Comparison of ENCODE assay signal across 8 cellular contexts in the genomic region with DNA sequence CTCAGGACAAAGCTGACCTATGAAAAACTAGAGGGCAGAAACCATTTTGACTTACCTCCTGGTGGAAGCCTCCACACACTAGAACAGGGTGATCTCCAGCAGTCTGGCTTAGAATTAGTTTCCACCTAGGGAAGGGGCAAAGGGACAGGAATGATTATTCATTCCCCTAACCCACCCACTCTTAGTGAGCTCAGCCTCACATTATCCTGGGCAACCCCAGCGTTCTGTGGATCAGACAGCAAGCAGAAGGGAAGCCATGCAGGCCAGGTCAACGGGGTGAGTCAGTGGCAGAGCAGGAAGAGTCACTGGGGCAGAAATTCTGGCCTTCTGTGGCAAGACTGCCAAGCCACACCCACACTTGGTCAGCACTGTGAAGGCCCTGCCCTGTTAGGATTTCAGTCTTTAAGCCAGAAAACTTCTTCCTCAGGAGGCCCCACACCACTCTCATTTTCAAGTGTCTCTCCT. TPM values are rescaled to one million over a fixed set of nuclear protein-coding genes. Genes with fewer than 3 reads are reported as not detected.
DNase-seq lines count a peak whose midpoint lies in the region; ATAC-seq lines count a peak whose summit lies in the region.

No MANE protein-coding gene starts in this region.

- no peaks in the 10 kb centered on the region for H3K9me3 ChIP-seq in CD8-positive, alpha-beta memory T cell (ENCODE audit: low read length)

- H3K4me3 ChIP-seq in CD8-positive, alpha-beta memory T cell (ENCODE audit: low read length): no peak overlapping the region

- H3K36me3 ChIP-seq in CD8-positive, alpha-beta memory T cell (ENCODE audit: insufficient read depth, low read length): no peaks in the 10 kb centered on the region

- H3K36me3 Mint-ChIP-seq in T-helper 2 cell treated with Interferon-gamma antibody and Interleukin-4, amounts not matched to agents 5 μg/mL and 100 μg/mL, for 36 hours (ENCODE audit: low read depth): peaks cover 27% of the 10 kb centered on the region
- H3K36me3 Mint-ChIP-seq in activated CD4-positive, alpha-beta memory T cell treated with anti-CD3 and anti-CD28 coated beads, Interleukin-2, amount 10 ng/mL, durations not matched to agents 7 days and 5 days (ENCODE audit: low read depth): peaks cover 59% of the 10 kb centered on the region
- peaks cover 4 to 24% (median 8%) of the 10 kb centered on the region in 3 donors for H3K36me3 Mint-ChIP-seq in CD8-positive, alpha-beta memory T cell

- peaks cover 45% of the 10 kb centered on the region for H3K4me1 Mint-ChIP-seq in T-helper 2 cell treated with Interferon-gamma antibody and Interleukin-4, amounts not matched to agents 5 μg/mL and 100 μg/mL, for 36 hours (ENCODE audit: low read depth)
- H3K4me1 Mint-ChIP-seq in activated CD4-positive, alpha-beta memory T cell treated with anti-CD3 and anti-CD28 coated beads, Interleukin-2, amount 10 ng/mL, durations not matched to agents 7 days and 5 days: peaks cover 66% of the 10 kb centered on the region
- peaks cover 15 to 24% (median 23%) of the 10 kb centered on the region in 3 donors for H3K4me1 Mint-ChIP-seq in CD8-positive, alpha-beta memory T cell

- no peaks in the 10 kb centered on the region for H3K27me3 Mint-ChIP-seq in T-helper 2 cell treated with Interferon-gamma antibody and Interleukin-4, amounts not matched to agents 5 μg/mL and 100 μg/mL, for 36 hours (ENCODE audit: low read depth)
- no peaks in the 10 kb centered on the region for H3K27me3 Mint-ChIP-seq in activated CD4-positive, alpha-beta memory T cell treated with anti-CD3 and anti-CD28 coated beads, Interleukin-2, amount 10 ng/mL, durations not matched to agents 7 days and 5 days
- no peaks in the 10 kb centered on the region for H3K27me3 Mint-ChIP-seq in CD8-positive, alpha-beta memory T cell

- POLR2A ChIA-PET in activated CD4-positive, alpha-beta memory T cell treated with anti-CD3 and anti-CD28 coated beads, Interleukin-2, amount 10 ng/mL, durations not matched to agents 7 days and 5 days (lab: Charles Lee): interaction anchor here (1.1 to 2.2 kb wide), 3 partner anchors 10 to 32 kb away, joined by 3 to 5 read pairs (median 5); a partner anchor contains a TSS
- POLR2A ChIA-PET in CD8-positive, alpha-beta memory T cell (lab: Charles Lee): no interaction called here

- DNase-seq in T-helper 2 cell treated with Interferon-gamma antibody and Interleukin-4, amounts not matched to agents 5 μg/mL and 100 μg/mL, for 36 hours (ENCODE audit: low spot score): peak; percentile 21
- DNase-seq in T-helper 2 cell (no peak), HT1080 (ENCODE audit: low read depth) (peak; percentile 84), Right ventricle myocardium superior (peak; percentile 89), posterior cingulate gyrus (peak in 7 of 10 donors; percentile 20 to 84 (median 33)), COR-L47 (lab: John Stamatoyannopoulos, UW) (no peak)
- no peak for DNase-seq in activated CD4-positive, alpha-beta memory T cell treated with anti-CD3 and anti-CD28 coated beads, Interleukin-2, amount 10 ng/mL, durations not matched to agents 7 days and 5 days
- no peak for DNase-seq in CD8-positive, alpha-beta memory T cell

- ATAC-seq in Right ventricle myocardium superior (ENCODE audit: poor library complexity): peak; percentile 97

- no peak overlapping the region for H3K4me3 Mint-ChIP-seq in T-helper 2 cell treated with Interferon-gamma antibody and Interleukin-4, amounts not matched to agents 5 μg/mL and 100 μg/mL, for 36 hours
- H3K4me3 Mint-ChIP-seq in activated CD4-positive, alpha-beta memory T cell treated with anti-CD3 and anti-CD28 coated beads, Interleukin-2, amount 10 ng/mL, durations not matched to agents 7 days and 5 days: no peak overlapping the region
- H3K4me3 Mint-ChIP-seq in CD8-positive, alpha-beta memory T cell: no peak overlapping the region

- H3K27ac Mint-ChIP-seq in T-helper 2 cell treated with Interferon-gamma antibody and Interleukin-4, amounts not matched to agents 5 μg/mL and 100 μg/mL, for 36 hours: peak overlapping the region; percentile 34
- peak overlapping the region; percentile 53 for H3K27ac Mint-ChIP-seq in activated CD4-positive, alpha-beta memory T cell treated with anti-CD3 and anti-CD28 coated beads, Interleukin-2, amount 10 ng/mL, durations not matched to agents 7 days and 5 days
- peak overlapping the region in 3 of 8 donors; percentile 33 to 83 (median 63) for H3K27ac Mint-ChIP-seq in CD8-positive, alpha-beta memory T cell

- CTCF ChIA-PET in activated CD4-positive, alpha-beta memory T cell treated with anti-CD3 and anti-CD28 coated beads, Interleukin-2, amount 10 ng/mL, durations not matched to agents 7 days and 5 days (lab: Charles Lee): interaction anchor here (0.6 kb wide), 1 partner anchor 44 kb away, joined by 3 read pairs; no protein-coding TSS in a partner anchor
- CTCF ChIA-PET in CD8-positive, alpha-beta memory T cell (lab: Charles Lee): no interaction called here

- H3K4me1 ChIP-seq in CD8-positive, alpha-beta memory T cell (ENCODE audit: insufficient read depth, low read length): peaks cover 5% of the 10 kb centered on the region

- H3K9me3 Mint-ChIP-seq in T-helper 2 cell treated with Interferon-gamma antibody and Interleukin-4, amounts not matched to agents 5 μg/mL and 100 μg/mL, for 36 hours: no peaks in the 10 kb centered on the region
- H3K9me3 Mint-ChIP-seq in activated CD4-positive, alpha-beta memory T cell treated with anti-CD3 and anti-CD28 coated beads, Interleukin-2, amount 10 ng/mL, durations not matched to agents 7 days and 5 days: no peaks in the 10 kb centered on the region
- no peaks in the 10 kb centered on the region for H3K9me3 Mint-ChIP-seq in CD8-positive, alpha-beta memory T cell

- intact Hi-C loops in Right ventricle myocardium superior (cut with DNase I) (no loop called here), posterior cingulate gyrus (cut with DNase I) (no loop called here)

- H3K27me3 ChIP-seq in CD8-positive, alpha-beta memory T cell (ENCODE audit: insufficient read depth, low read length, poor library complexity, severe bottlenecking): no peaks in the 10 kb centered on the region

- H3K27ac ChIP-seq in CD8-positive, alpha-beta memory T cell (ENCODE audit: low read depth, low read length): no peak overlapping the region

RNA-seq across cellular contexts. Expression of a gene that starts 10.5 kb away (rescaled TPM):
- 96.8 and 104 TPM in 2 replicates for total RNA-seq in HT1080 (2014; rRNA removed; shearing (Covaris generic))
- 35.8 and 42.1 TPM in 2 replicates for polyA plus RNA-seq in HT1080 (2015; cell fraction: cytosol; rRNA removed)
- polyA plus RNA-seq in HT1080 (2015; cell fraction: nucleus; rRNA removed): 156 and 181 TPM in 2 replicates
- total RNA-seq in activated CD4-positive, alpha-beta memory T cell treated with anti-CD3 and anti-CD28 coated beads, Interleukin-2, amount 10 ng/mL, durations not matched to agents 7 days and 5 days: 100 to 1,000 TPM; 200 to 201 TPM
- total RNA-seq in Right ventricle myocardium superior: 75.0 TPM
- total RNA-seq in CD8-positive, alpha-beta memory T cell: 100 to 1,000 TPM; 106 to 110 TPM
- 73.5 TPM for polyA plus RNA-seq in CD8-positive, alpha-beta memory T cell

RNA-seq across cellular contexts. Expression of a gene that starts 10.8 kb away (rescaled TPM):
- total RNA-seq in HT1080 (2014; rRNA removed; shearing (Covaris generic)): 10.8 and 11.1 TPM in 2 replicates
- 6.5 and 7.1 TPM in 2 replicates for polyA plus RNA-seq in HT1080 (2015; cell fraction: cytosol; rRNA removed)
- polyA plus RNA-seq in HT1080 (2015; cell fraction: nucleus; rRNA removed): 3.3 and 4.8 TPM in 2 replicates
- 1 to 10 TPM; 5.9 to 7.1 TPM for total RNA-seq in activated CD4-positive, alpha-beta memory T cell treated with anti-CD3 and anti-CD28 coated beads, Interleukin-2, amount 10 ng/mL, durations not matched to agents 7 days and 5 days
- 6.4 TPM for total RNA-seq in Right ventricle myocardium superior
- total RNA-seq in CD8-positive, alpha-beta memory T cell: 1 to 10 TPM; 8.2 to 8.9 TPM
- polyA plus RNA-seq in CD8-positive, alpha-beta memory T cell: 2.6 TPM

RNA-seq across cellular contexts. Expression of a gene that starts 33.3 kb away (rescaled TPM):
- 177 and 212 TPM in 2 replicates for total RNA-seq in HT1080 (2014; rRNA removed; shearing (Covaris generic))
- 149 and 184 TPM in 2 replicates for polyA plus RNA-seq in HT1080 (2015; cell fraction: cytosol; rRNA removed)
- polyA plus RNA-seq in HT1080 (2015; cell fraction: nucleus; rRNA removed): 53.4 and 65.5 TPM in 2 replicates
- 10 to 100 TPM; 72.7 to 76.9 TPM for total RNA-seq in activated CD4-positive, alpha-beta memory T cell treated with anti-CD3 and anti-CD28 coated beads, Interleukin-2, amount 10 ng/mL, durations not matched to agents 7 days and 5 days
- total RNA-seq in Right ventricle myocardium superior: 72.8 TPM
- 10 to 100 TPM; 77.3 to 79.2 TPM for total RNA-seq in CD8-positive, alpha-beta memory T cell
- 82.3 TPM for polyA plus RNA-seq in CD8-positive, alpha-beta memory T cell

RNA-seq across cellular contexts. Expression of a gene that starts 35.9 kb away (rescaled TPM):
- total RNA-seq in HT1080 (2014; rRNA removed; shearing (Covaris generic)): 0.31 TPM in 1 of 2 replicates, not detected in the other
- not detected in 2 replicates for polyA plus RNA-seq in HT1080 (2015; cell fraction: cytosol; rRNA removed)
- polyA plus RNA-seq in HT1080 (2015; cell fraction: nucleus; rRNA removed): not detected in 2 replicates
- total RNA-seq in activated CD4-positive, alpha-beta memory T cell treated with anti-CD3 and anti-CD28 coated beads, Interleukin-2, amount 10 ng/mL, durations not matched to agents 7 days and 5 days: not detected
- total RNA-seq in Right ventricle myocardium superior: not detected
- total RNA-seq in CD8-positive, alpha-beta memory T cell: not detected
- polyA plus RNA-seq in CD8-positive, alpha-beta memory T cell: not detected

RNA-seq across cellular contexts. Expression of a gene that starts 42.7 kb away (rescaled TPM):
- total RNA-seq in HT1080 (2014; rRNA removed; shearing (Covaris generic)): 70.7 and 81.5 TPM in 2 replicates
- polyA plus RNA-seq in HT1080 (2015; cell fraction: cytosol; rRNA removed): 56.0 and 65.6 TPM in 2 replicates
- polyA plus RNA-seq in HT1080 (2015; cell fraction: nucleus; rRNA removed): 11.6 and 19.1 TPM in 2 replicates
- total RNA-seq in activated CD4-positive, alpha-beta memory T cell treated with anti-CD3 and anti-CD28 coated beads, Interleukin-2, amount 10 ng/mL, durations not matched to agents 7 days and 5 days: 10 to 100 TPM; 53.0 to 58.7 TPM
- total RNA-seq in Right ventricle myocardium superior: 43.5 TPM
- 10 to 100 TPM; 63.3 to 66.2 TPM for total RNA-seq in CD8-positive, alpha-beta memory T cell
- polyA plus RNA-seq in CD8-positive, alpha-beta memory T cell: 79.0 TPM

Comparison
In these comparisons a context has a peak if more than half of its experiments do, and no peak if none do; other contexts are left out.
1. DNase-seq: peak in T-helper 2 cell treated with Interferon-gamma antibody and Interleukin-4, amounts not matched to agents 5 μg/mL and 100 μg/mL, for 36 hours (single experiment), HT1080 (single experiment), Right ventricle myocardium superior (single experiment) and posterior cingulate gyrus (7 of 10); none in T-helper 2 cell (0 of 5), activated CD4-positive, alpha-beta memory T cell treated with anti-CD3 and anti-CD28 coated beads, Interleukin-2, amount 10 ng/mL, durations not matched to agents 7 days and 5 days (single experiment), COR-L47 (single experiment) and CD8-positive, alpha-beta memory T cell (0 of 5).